In genomic region chr11:64070301-64070656, GRCh38 we compare ENCODE assay signal across 23 cellular contexts. TPM values are rescaled to one million over a fixed set of nuclear protein-coding genes. Genes with fewer than 3 reads are reported as not detected.
DNase-seq lines count a peak whose midpoint lies in the region; ATAC-seq and TF ChIP-seq lines count a peak whose summit lies in the region.
"Had no signal": no experiment of that assay in that cellular context is flagged by ENCODE, and none has a peak within 500 bp of the region (broad histone marks: within the 10 kb centered on the region; RNA-seq: fewer than 3 reads in every experiment).

No MANE protein-coding gene starts in this region.

- CTCF ChIA-PET in activated CD8-positive, alpha-beta T cell treated with anti-CD3 and anti-CD28 coated beads, Interleukin-2, amount 10 ng/mL, durations not matched to agents 7 days and 5 days (lab: Charles Lee) = no interaction called here

- H3K27ac Mint-ChIP-seq in mesothelial cell of epicardium = peak overlapping the region; percentile 83
- no peak overlapping the region for H3K27ac Mint-ChIP-seq in activated CD8-positive, alpha-beta T cell treated with anti-CD3 and anti-CD28 coated beads, Interleukin-2, amount 10 ng/mL, durations not matched to agents 7 days and 5 days
- H3K27ac Mint-ChIP-seq: CD8-positive, alpha-beta memory T cell had no signal

- H3K4me3 Mint-ChIP-seq in mesothelial cell of epicardium = peak overlapping the region; percentile 48
- no peak overlapping the region for H3K4me3 Mint-ChIP-seq in activated T-cell treated with anti-CD3 and anti-CD28 coated beads, Interleukin-2, amount 50 U/mL, for 4 hours
- no peak overlapping the region for H3K4me3 Mint-ChIP-seq in activated CD8-positive, alpha-beta T cell treated with anti-CD3 and anti-CD28 coated beads, Interleukin-2, amount 10 ng/mL, durations not matched to agents 7 days and 5 days
- H3K4me3 Mint-ChIP-seq: CD8-positive, alpha-beta memory T cell had no signal

- peak overlapping the region; percentile 38 for H3K9ac ChIP-seq in SK-N-MC (ENCODE audit: insufficient read length)
- H3K9ac ChIP-seq: BLaER1 had no signal

- no peaks in the 10 kb centered on the region for H3K36me3 ChIP-seq in SK-N-MC (ENCODE audit: insufficient read depth, low read length)
- H3K36me3 ChIP-seq: SJSA1 had no signal

- H3K9me3 ChIP-seq in SK-N-MC (ENCODE audit: low read depth, low read length) = no peaks in the 10 kb centered on the region
- H3K9me3 ChIP-seq: BLaER1, SJSA1 had no signal

- H3K9me3 Mint-ChIP-seq in mesothelial cell of epicardium = no peaks in the 10 kb centered on the region
- no peaks in the 10 kb centered on the region for H3K9me3 Mint-ChIP-seq in activated T-cell treated with anti-CD3 and anti-CD28 coated beads, Interleukin-2, amount 50 U/mL, for 4 hours
- no peaks in the 10 kb centered on the region for H3K9me3 Mint-ChIP-seq in activated CD8-positive, alpha-beta T cell treated with anti-CD3 and anti-CD28 coated beads, Interleukin-2, amount 10 ng/mL, durations not matched to agents 7 days and 5 days (ENCODE audit: insufficient read depth)
- H3K9me3 Mint-ChIP-seq: CD8-positive, alpha-beta memory T cell had no signal

- H3K27ac ChIP-seq in SK-N-MC = peak overlapping the region; percentile 85
- H3K27ac ChIP-seq: BLaER1, HL-60, RWPE1, SJSA1 had no signal

- peak; percentile 38 for DNase-seq in NCI-H2227 (lab: John Stamatoyannopoulos, UW; ENCODE audit: unreplicated experiment)
- DNase-seq in NCI-H2227 treated with DMSO at 0.1 percent for 48 hours (lab: John Stamatoyannopoulos, UW) = no peak
- DNase-seq in SK-N-MC (ENCODE audit: low read depth, low spot score) = no peak
- DNase-seq in mesothelial cell of epicardium (ENCODE audit: low spot score in 2 of 2, unreplicated experiment in 2 of 2) = peak; percentile 45 to 65
- no peak for DNase-seq in kidney tubule cell (ENCODE audit: low spot score)
- no peak for DNase-seq in activated T-cell treated with anti-CD3 and anti-CD28 coated beads, Interleukin-2, amount 50 U/mL, for 4 hours
- DNase-seq in activated CD8-positive, alpha-beta T cell treated with anti-CD3 and anti-CD28 coated beads, Interleukin-2, amount 10 ng/mL, durations not matched to agents 7 days and 5 days = no peak
- DNase-seq: 8988T; CD8-positive, alpha-beta memory T cell; DND-41; GOT3; NCI-H1105 treated with DMSO at 0.1 percent for 48 hours; NCI-H187; NCI-H510A; NCI-H774; PC-3; SW 1271 had no signal

- H3K27me3 Mint-ChIP-seq in mesothelial cell of epicardium (ENCODE audit: low read depth) = peaks cover 2% of the 10 kb centered on the region
- H3K27me3 Mint-ChIP-seq in activated T-cell treated with anti-CD3 and anti-CD28 coated beads, Interleukin-2, amount 50 U/mL, for 4 hours (ENCODE audit: low read depth) = no peaks in the 10 kb centered on the region
- no peaks in the 10 kb centered on the region for H3K27me3 Mint-ChIP-seq in activated CD8-positive, alpha-beta T cell treated with anti-CD3 and anti-CD28 coated beads, Interleukin-2, amount 10 ng/mL, durations not matched to agents 7 days and 5 days (ENCODE audit: low read depth)

- H3K4me1 Mint-ChIP-seq in mesothelial cell of epicardium = peaks cover 48% of the 10 kb centered on the region
- H3K4me1 Mint-ChIP-seq in activated T-cell treated with anti-CD3 and anti-CD28 coated beads, Interleukin-2, amount 50 U/mL, for 4 hours (ENCODE audit: low read depth) = peaks cover 9% of the 10 kb centered on the region
- peaks cover 4% of the 10 kb centered on the region for H3K4me1 Mint-ChIP-seq in activated CD8-positive, alpha-beta T cell treated with anti-CD3 and anti-CD28 coated beads, Interleukin-2, amount 10 ng/mL, durations not matched to agents 7 days and 5 days (ENCODE audit: low read depth)

- peak overlapping the region; percentile 65 for H3K4me3 ChIP-seq in SK-N-MC
- H3K4me3 ChIP-seq: BLaER1, SJSA1 had no signal

- no peak for ATAC-seq in HG02981 (IDR thresholded peaks at IDR 0.05; ENCODE audit: unreplicated experiment)
- ATAC-seq in activated T-cell treated with anti-CD3 and anti-CD28 coated beads, Interleukin-2, amount 50 U/mL, for 4 hours = no peak
- ATAC-seq in activated CD8-positive, alpha-beta T cell treated with anti-CD3 and anti-CD28 coated beads, Interleukin-2, amount 10 ng/mL, durations not matched to agents 7 days and 5 days = no peak
- ATAC-seq: PC-3 had no signal

- TF ChIP-seq CTCF in mesothelial cell of epicardium (IDR thresholded peaks at IDR 0.05; ENCODE audit: unreplicated experiment) = no peak

- POLR2A ChIA-PET in activated CD8-positive, alpha-beta T cell treated with anti-CD3 and anti-CD28 coated beads, Interleukin-2, amount 10 ng/mL, durations not matched to agents 7 days and 5 days (lab: Charles Lee) = no interaction called here

- H3K36me3 Mint-ChIP-seq in mesothelial cell of epicardium = no peaks in the 10 kb centered on the region
- no peaks in the 10 kb centered on the region for H3K36me3 Mint-ChIP-seq in activated T-cell treated with anti-CD3 and anti-CD28 coated beads, Interleukin-2, amount 50 U/mL, for 4 hours (ENCODE audit: insufficient read depth)
- no peaks in the 10 kb centered on the region for H3K36me3 Mint-ChIP-seq in activated CD8-positive, alpha-beta T cell treated with anti-CD3 and anti-CD28 coated beads, Interleukin-2, amount 10 ng/mL, durations not matched to agents 7 days and 5 days (ENCODE audit: low read depth)
- H3K36me3 Mint-ChIP-seq: CD8-positive, alpha-beta memory T cell had no signal

RNA-seq across cellular contexts. Expression of gene FLRT1, which starts 34.5 kb away (rescaled TPM):
- 7.1 to 7.9 TPM (median 7.3 TPM) in 3 replicates for total RNA-seq in mesothelial cell of epicardium
- not detected for total RNA-seq in activated T-cell treated with anti-CD3 and anti-CD28 coated beads, Interleukin-2, amount 50 U/mL, for 4 hours
- not detected for total RNA-seq in activated CD8-positive, alpha-beta T cell treated with anti-CD3 and anti-CD28 coated beads, Interleukin-2, amount 10 ng/mL, durations not matched to agents 7 days and 5 days
- total RNA-seq: CD8-positive, alpha-beta memory T cell; LHCN-M2; PC-3 had no signal

Comparison
In these comparisons a context has a peak if more than half of its experiments do, and no peak if none do; other contexts are left out.
1. DNase-seq: peak in NCI-H2227 (single experiment) and mesothelial cell of epicardium (2 of 2); none in NCI-H2227 treated with DMSO at 0.1 percent for 48 hours (single experiment), SK-N-MC (single experiment), kidney tubule cell (single experiment), activated T-cell treated with anti-CD3 and anti-CD28 coated beads, Interleukin-2, amount 50 U/mL, for 4 hours (single experiment) and activated CD8-positive, alpha-beta T cell treated with anti-CD3 and anti-CD28 coated beads, Interleukin-2, amount 10 ng/mL, durations not matched to agents 7 days and 5 days (single experiment).